1 cellular context compared by ENCODE assay signal in genomic region chr6:118651282-118652050, GRCh38.
TF ChIP-seq lines count a peak whose summit lies in the region.

CEP85L (minus strand) TSS chr6:118651591; CDS start chr6:118651269, 322 bp downstream.

TF ChIP-seq in HepG2, 621 proteins besides CTCF, POLR2A, EP300 and RAD21 (continued from another document and continues in another):
- TF ChIP-seq ZHX2 (IDR thresholded peaks at IDR 0.05; ENCODE audit: low read depth), result no peak
- no peak for TF ChIP-seq ZHX2 (CRISPR knock-in tag; IDR thresholded peaks at IDR 0.05; ENCODE audit: borderline replicate concordance)
- no peak for TF ChIP-seq SOX5 (CRISPR knock-in tag; IDR thresholded peaks at IDR 0.05; ENCODE audit: borderline replicate concordance)
- no peak for TF ChIP-seq BATF2 (CRISPR knock-in tag; IDR thresholded peaks at IDR 0.05)
- TF ChIP-seq ZNF18 (CRISPR knock-in tag; IDR thresholded peaks at IDR 0.05; ENCODE audit: insufficient replicate concordance), result peak; percentile 83
- TF ChIP-seq HMGXB3 (CRISPR knock-in tag; IDR thresholded peaks at IDR 0.05; ENCODE audit: borderline replicate concordance), result no peak
- no peak for TF ChIP-seq CC2D1A (CRISPR knock-in tag; IDR thresholded peaks at IDR 0.05)
- peak; percentile 32; the same call in 1 of the 2 replicates for TF ChIP-seq ZNF512 (CRISPR knock-in tag; IDR thresholded peaks at IDR 0.05)
- TF ChIP-seq ZNF503 (CRISPR knock-in tag; IDR thresholded peaks at IDR 0.05), result 0 out of 2 replicates have a peak, but pooled peaks have one; percentile 9
- TF ChIP-seq PAX8 (CRISPR knock-in tag; IDR thresholded peaks at IDR 0.05; ENCODE audit: borderline replicate concordance), result no peak
- TF ChIP-seq EED (CRISPR knock-in tag; IDR thresholded peaks at IDR 0.05), result peak; percentile 79; the same call in 1 of the 2 replicates
- no peak for TF ChIP-seq ZHX1 (CRISPR knock-in tag; IDR thresholded peaks at IDR 0.05; ENCODE audit: low read depth)
- TF ChIP-seq BCLAF1 (IDR thresholded peaks at IDR 0.05), result no peak
- no peak for TF ChIP-seq IRX3 (CRISPR knock-in tag; IDR thresholded peaks at IDR 0.05; ENCODE audit: borderline replicate concordance, low read depth)
- no peak for TF ChIP-seq ZNF839 (CRISPR knock-in tag; IDR thresholded peaks at IDR 0.05; ENCODE audit: borderline replicate concordance)
- no peak for TF ChIP-seq ZNF337 (CRISPR knock-in tag; IDR thresholded peaks at IDR 0.05; ENCODE audit: borderline replicate concordance, low read depth)
- TF ChIP-seq JUN (CRISPR knock-in tag; IDR thresholded peaks at IDR 0.05), result no peak
- TF ChIP-seq ZNF563 (CRISPR knock-in tag; IDR thresholded peaks at IDR 0.05), result peak; percentile 82
- TF ChIP-seq RNF2 (conservative IDR thresholded peaks at IDR 0.05; ENCODE audit: low read depth), result peak; percentile 13
- TF ChIP-seq ZNF792 (CRISPR knock-in tag; IDR thresholded peaks at IDR 0.05), result no peak
- no peak for TF ChIP-seq SP2 (CRISPR knock-in tag; IDR thresholded peaks at IDR 0.05)
- no peak for TF ChIP-seq ZNF234 (CRISPR knock-in tag; conservative IDR thresholded peaks at IDR 0.05)
- TF ChIP-seq NKX3-1 (CRISPR knock-in tag; IDR thresholded peaks at IDR 0.05), result no peak
- TF ChIP-seq GLI4 (CRISPR knock-in tag; IDR thresholded peaks at IDR 0.05; ENCODE audit: borderline replicate concordance), result no peak
- TF ChIP-seq ZNF556 (CRISPR knock-in tag; IDR thresholded peaks at IDR 0.05; ENCODE audit: borderline replicate concordance), result peak; percentile 80; the same call in 1 of the 2 replicates
- TF ChIP-seq ATF2 (CRISPR knock-in tag; IDR thresholded peaks at IDR 0.05), result no peak
- TF ChIP-seq ATF5 (CRISPR knock-in tag; IDR thresholded peaks at IDR 0.05; ENCODE audit: low read depth), result no peak
- TF ChIP-seq CHCHD3 (CRISPR knock-in tag; IDR thresholded peaks at IDR 0.05), result no peak
- TF ChIP-seq HDAC2 (CRISPR knock-in tag; IDR thresholded peaks at IDR 0.05), result no peak
- no peak for TF ChIP-seq NR2F2 (IDR thresholded peaks at IDR 0.05; ENCODE audit: borderline replicate concordance, low read depth)
